Comparison of ENCODE assay signal across 8 cellular contexts in genomic region chr13:60226507-60226906, GRCh38.
DNase-seq lines count a peak whose midpoint lies in the region; ATAC-seq, FAIRE-seq and TF ChIP-seq lines count a peak whose summit lies in the region.

No MANE protein-coding gene starts in this region.

- CTCF ChIA-PET in activated naive CD4-positive, alpha-beta T cell treated with anti-CD3 and anti-CD28 coated beads for 36 hours (lab: Charles Lee), result interaction anchor here (0.6 kb wide), 1 partner anchor 114 kb away, joined by 4 read pairs; no protein-coding TSS in a partner anchor

- H3K36me3 ChIP-seq in small intestine (ENCODE audit: control insufficient read depth in 2 of 2, insufficient read depth in 2 of 2, low read length in 2 of 2), result no peaks in the 10 kb centered on the region

- TF ChIP-seq CTCF in epithelial cell of proximal tubule (conservative IDR thresholded peaks at IDR 0.05; ENCODE audit: low read depth, low read length), result peak; percentile 69

- ATAC-seq in GM18907 (IDR thresholded peaks at IDR 0.05; ENCODE audit: unreplicated experiment) (no peak), GM18909 (IDR thresholded peaks at IDR 0.05; ENCODE audit: poor library complexity, unreplicated experiment) (no peak)

- H3K4me3 ChIP-seq in epithelial cell of proximal tubule (ENCODE audit: low read depth, low read length) (no peak overlapping the region), small intestine (ENCODE audit: low read depth in 1 of 2, low read length in 2 of 2) (no peak overlapping the region)

- intact Hi-C loops in activated naive CD4-positive, alpha-beta T cell treated with anti-CD3 and anti-CD28 coated beads for 36 hours (cut with micrococcal nuclease), result loop anchor here (5.0 kb wide), 1 partner anchor 549 kb away; no protein-coding TSS in a partner anchor

- H3K4me1 ChIP-seq in small intestine (ENCODE audit: control insufficient read depth in 2 of 2, insufficient read depth in 1 of 2, low read depth in 1 of 2, low read length in 1 of 2), result no peaks in the 10 kb centered on the region

- no peak overlapping the region for H3K27ac ChIP-seq in small intestine (ENCODE audit: low read depth in 1 of 2, low read length in 1 of 2)

- no peaks in the 10 kb centered on the region for H3K4me1 Mint-ChIP-seq in activated naive CD4-positive, alpha-beta T cell treated with anti-CD3 and anti-CD28 coated beads for 36 hours (ENCODE audit: low read depth)

- no peaks in the 10 kb centered on the region for H3K36me3 Mint-ChIP-seq in activated naive CD4-positive, alpha-beta T cell treated with anti-CD3 and anti-CD28 coated beads for 36 hours (ENCODE audit: low read depth)

- 27 to 38% (median 36%) methylated on average over 3 of the region's 3 CpGs for WGBS in small intestine, 3 donors

- H3K27me3 Mint-ChIP-seq in activated naive CD4-positive, alpha-beta T cell treated with anti-CD3 and anti-CD28 coated beads for 36 hours (ENCODE audit: low read depth), result peaks cover 6% of the 10 kb centered on the region

- H3K9me3 Mint-ChIP-seq in activated naive CD4-positive, alpha-beta T cell treated with anti-CD3 and anti-CD28 coated beads for 36 hours, result no peaks in the 10 kb centered on the region

- FAIRE-seq in small intestine (lab: Jason Lieb, UNC), result no peak

- no peaks in the 10 kb centered on the region for H3K9me3 ChIP-seq in small intestine (ENCODE audit: control insufficient read depth, low read depth)

- peaks cover 0 to 3% of the 10 kb centered on the region in 2 donors for H3K27me3 ChIP-seq in small intestine (ENCODE audit: control insufficient read depth in 2 of 2, insufficient read depth in 2 of 2, low read length in 2 of 2)

- H3K4me3 Mint-ChIP-seq in activated naive CD4-positive, alpha-beta T cell treated with anti-CD3 and anti-CD28 coated beads for 36 hours, result no peak overlapping the region

- peak; percentile 21 for DNase-seq in activated naive CD4-positive, alpha-beta T cell treated with anti-CD3 and anti-CD28 coated beads for 36 hours
- DNase-seq in activated naive CD4-positive, alpha-beta T cell treated with Interleukin-2 at 50 U/mL for 16 hours, result no peak
- DNase-seq in NCI-H748 treated with DMSO at 0.1 percent for 48 hours (lab: John Stamatoyannopoulos, UW) (peak; percentile 68), epithelial cell of proximal tubule (ENCODE audit: low read depth) (no peak), small intestine (peak; percentile 36)
- DNase-seq in stimulated activated CD4-positive, alpha-beta T cell treated with anti-CD3 and anti-CD28 coated beads, Interleukin-4, amount 100 ng/mL, for 4 hours, result no peak

- no peak overlapping the region for H3K27ac Mint-ChIP-seq in activated naive CD4-positive, alpha-beta T cell treated with anti-CD3 and anti-CD28 coated beads for 36 hours

Comparison
In these comparisons a context has a peak if more than half of its experiments do, and no peak if none do; other contexts are left out.
1. DNase-seq: peak in activated naive CD4-positive, alpha-beta T cell treated with anti-CD3 and anti-CD28 coated beads for 36 hours (single experiment), NCI-H748 treated with DMSO at 0.1 percent for 48 hours (single experiment) and small intestine (single experiment); none in activated naive CD4-positive, alpha-beta T cell treated with Interleukin-2 at 50 U/mL for 16 hours (single experiment), epithelial cell of proximal tubule (single experiment) and stimulated activated CD4-positive, alpha-beta T cell treated with anti-CD3 and anti-CD28 coated beads, Interleukin-4, amount 100 ng/mL, for 4 hours (0 of 2).